12 cellular contexts compared by ENCODE assay signal in genomic region chr22:37631448-37632173, GRCh38. TPM values are rescaled to one million over a fixed set of nuclear protein-coding genes. Genes with fewer than 3 reads are reported as not detected.
DNase-seq lines count a peak whose midpoint lies in the region; ATAC-seq, FAIRE-seq and TF ChIP-seq lines count a peak whose summit lies in the region.
"Had no signal": no experiment of that assay in that cellular context is flagged by ENCODE, and none has a peak within 500 bp of the region (broad histone marks: within the 10 kb centered on the region; RNA-seq: fewer than 3 reads in every experiment).

No MANE protein-coding gene starts in this region.

- no peaks in the 10 kb centered on the region for H3K36me3 Mint-ChIP-seq in GM23338 (ENCODE audit: low read depth)
- no peaks in the 10 kb centered on the region for H3K36me3 Mint-ChIP-seq in naive thymus-derived CD8-positive, alpha-beta T cell

- peak overlapping the region; percentile 87 to 99 (median 95) for H3K4me2 ChIP-seq in BLaER1 treated with 17β-estradiol and CSF1 and Interleukin-3, amounts not matched to agents 10 nM and 100 nM
- no peak overlapping the region for H3K4me2 ChIP-seq in GM23338

- ATAC-seq in GM23338, result no peak
- peak in 1 of 2 donors; percentile 21 for ATAC-seq in naive thymus-derived CD8-positive, alpha-beta T cell
- ATAC-seq in GM21825 (IDR thresholded peaks at IDR 0.05; ENCODE audit: unreplicated experiment), result no peak

- no peak for FAIRE-seq in GM19239 (lab: Jason Lieb, UNC)
- FAIRE-seq: keratinocyte had no signal

- no peaks in the 10 kb centered on the region; a peak in 2 of 22 replicates for H4K20me1 ChIP-seq in BLaER1 treated with 17β-estradiol and CSF1 and Interleukin-3, amounts not matched to agents 10 nM and 100 nM
- H4K20me1 ChIP-seq in GM23338 (replicated peaks; ENCODE audit: insufficient read depth), result no peaks in the 10 kb centered on the region; the same call in 1 of the 2 replicates

- H2AFZ ChIP-seq in GM23338, result no peak overlapping the region

- H3K9me2 ChIP-seq in GM23338 (ENCODE audit: insufficient read depth), result no peaks in the 10 kb centered on the region

- peaks cover 0 to 44% (median 34%) of the 10 kb centered on the region in 11 experiments; a peak in 17 of 22 replicates for H3K36me3 ChIP-seq in BLaER1 treated with 17β-estradiol and CSF1 and Interleukin-3, amounts not matched to agents 10 nM and 100 nM
- no peaks in the 10 kb centered on the region for H3K36me3 ChIP-seq in GM23338 (ENCODE audit: insufficient read depth)

- H3K27ac ChIP-seq in BLaER1 treated with 17β-estradiol and CSF1 and Interleukin-3, amounts not matched to agents 10 nM and 100 nM, result peak overlapping the region; percentile 78 to 97 (median 92); a peak in 21 of 22 replicates
- H3K27ac ChIP-seq in GM23338 (ENCODE audit: low read depth), result no peak overlapping the region
- H3K27ac ChIP-seq in angular gyrus (ENCODE audit: low read depth, low read length), result peak overlapping the region; percentile 94

- H3K9me3 Mint-ChIP-seq in GM23338, result no peaks in the 10 kb centered on the region
- no peaks in the 10 kb centered on the region for H3K9me3 Mint-ChIP-seq in naive thymus-derived CD8-positive, alpha-beta T cell

- peaks cover 99 to 100% (median 100%) of the 10 kb centered on the region in 10 experiments for H3K4me1 ChIP-seq in BLaER1 treated with 17β-estradiol and CSF1 and Interleukin-3, amounts not matched to agents 10 nM and 100 nM
- peaks cover 22% of the 10 kb centered on the region for H3K4me1 ChIP-seq in GM23338 (ENCODE audit: insufficient read depth)

- no peak overlapping the region for H3K27ac Mint-ChIP-seq in GM23338
- H3K27ac Mint-ChIP-seq in naive thymus-derived CD8-positive, alpha-beta T cell, result peak overlapping the region; percentile 86 to 97 (median 94)

- H3K4me3 ChIP-seq in BLaER1 treated with 17β-estradiol and CSF1 and Interleukin-3, amounts not matched to agents 10 nM and 100 nM, result peak overlapping the region in 1 of 10 experiments; percentile 21; a peak in 2 of 20 replicates
- no peak overlapping the region for H3K4me3 ChIP-seq in GM23338

- peaks cover 22% of the 10 kb centered on the region for H3K4me1 Mint-ChIP-seq in GM23338
- H3K4me1 Mint-ChIP-seq in naive thymus-derived CD8-positive, alpha-beta T cell, result peaks cover 40 to 85% (median 80%) of the 10 kb centered on the region in 4 donors

- DNase-seq in GM23338 (ENCODE audit: low spot score), result no peak
- peak in 3 of 10 donors; percentile 17 to 29 (median 28) for DNase-seq in naive thymus-derived CD8-positive, alpha-beta T cell
- no peak for DNase-seq in iPS-NIHi11 (ENCODE audit: low spot score)
- no peak for DNase-seq in midbrain (lab: John Stamatoyannopoulos, UW)
- no peak for DNase-seq in GM19239 (ENCODE audit: insufficient read length, low spot score)
- DNase-seq: NCI-H446, nucleus accumbens, RPMI8226 had no signal

- H3K27me3 ChIP-seq in BLaER1 treated with 17β-estradiol and CSF1 and Interleukin-3, amounts not matched to agents 10 nM and 100 nM, result no peaks in the 10 kb centered on the region
- H3K27me3 ChIP-seq in GM23338 (ENCODE audit: insufficient read depth), result no peaks in the 10 kb centered on the region

- H3K9me3 ChIP-seq in BLaER1 treated with 17β-estradiol and CSF1 and Interleukin-3, amounts not matched to agents 10 nM and 100 nM (replicated peaks in 1 of 11), result no peaks in the 10 kb centered on the region

- H3K79me2 ChIP-seq in GM23338 (replicated peaks; ENCODE audit: insufficient read depth), result no peaks in the 10 kb centered on the region

- no peak overlapping the region for H3K4me3 Mint-ChIP-seq in GM23338
- H3K4me3 Mint-ChIP-seq in naive thymus-derived CD8-positive, alpha-beta T cell, result peak overlapping the region in 9 of 10 donors; percentile 48 to 89 (median 76)

- peak overlapping the region; percentile 73 to 91 (median 87); a peak in 20 of 22 replicates for H3K9ac ChIP-seq in BLaER1 treated with 17β-estradiol and CSF1 and Interleukin-3, amounts not matched to agents 10 nM and 100 nM

- POLR2A ChIA-PET in naive thymus-derived CD8-positive, alpha-beta T cell (lab: Charles Lee), result interaction anchor here (0.9 to 66.7 kb wide), 4 partner anchors 2 to 213 kb away, joined by 3 to 2283 read pairs (median 1146); partner anchors contain the start of genes ANKRD54, GGA1, LGALS1 and LGALS2

- no peak for TF ChIP-seq CTCF in GM23338 (conservative IDR thresholded peaks at IDR 0.05; ENCODE audit: low read depth in 2 of 2)

- H3K27me3 Mint-ChIP-seq in GM23338 (ENCODE audit: insufficient read depth, low read depth, poor library complexity), result peaks cover 12% of the 10 kb centered on the region
- no peaks in the 10 kb centered on the region for H3K27me3 Mint-ChIP-seq in naive thymus-derived CD8-positive, alpha-beta T cell

- H3F3A ChIP-seq in GM23338 (replicated peaks; ENCODE audit: low read depth), result peaks cover 16% of the 10 kb centered on the region

TF ChIP-seq in GM23338, 12 proteins besides CTCF, POLR2A, EP300 and RAD21:
- TF ChIP-seq POLR2AphosphoS5 (IDR thresholded peaks at IDR 0.05; ENCODE audit: low read depth) (0 out of 2 replicates have a peak, but pooled peaks have one; percentile 4), JUNB (IDR thresholded peaks at IDR 0.05; ENCODE audit: unreplicated experiment) (no peak)
TF ChIP-seq in GM23338: peak in this region for 1.

RNA-seq across cellular contexts. Expression of gene SH3BP1, which starts 7.9 kb away (rescaled TPM):
- total RNA-seq in GM23338 (2014; rRNA removed; shearing (Covaris generic)), result 46.7 and 50.4 TPM in 2 replicates
- 9.5 and 10.9 TPM in 2 replicates for polyA plus RNA-seq in GM23338 (2016; fragmentation: Nextera tagmentation; extraction: Ambion mirVana)
- 10 to 100 TPM; 77.9 to 79.0 TPM for total RNA-seq in naive thymus-derived CD8-positive, alpha-beta T cell
- 10 to 100 TPM; 16.9 to 26.5 (median 25.6) TPM for polyA plus RNA-seq in naive thymus-derived CD8-positive, alpha-beta T cell

RNA-seq across cellular contexts. Expression of gene GGA1, which starts 23.0 kb away (rescaled TPM):
- 53.7 and 57.1 TPM in 2 replicates for total RNA-seq in GM23338 (2014; rRNA removed; shearing (Covaris generic))
- 33.1 and 36.9 TPM in 2 replicates for polyA plus RNA-seq in GM23338 (2016; fragmentation: Nextera tagmentation; extraction: Ambion mirVana)
- 100 to 1,000 TPM; 103 to 110 TPM for total RNA-seq in naive thymus-derived CD8-positive, alpha-beta T cell
- polyA plus RNA-seq in naive thymus-derived CD8-positive, alpha-beta T cell, result 10 to 100 TPM; 20.3 to 24.5 (median 22.6) TPM

RNA-seq across cellular contexts. Expression of gene PDXP, which starts 26.9 kb away (rescaled TPM):
- total RNA-seq in GM23338 (2014; rRNA removed; shearing (Covaris generic)), result 44.2 and 55.6 TPM in 2 replicates
- 15.0 and 18.5 TPM in 2 replicates for polyA plus RNA-seq in GM23338 (2016; fragmentation: Nextera tagmentation; extraction: Ambion mirVana)
- 1 to 10 TPM; 4.3 to 5.9 TPM for total RNA-seq in naive thymus-derived CD8-positive, alpha-beta T cell
- 1 to 10 TPM; 1.7 to 9.6 (median 5.8) TPM for polyA plus RNA-seq in naive thymus-derived CD8-positive, alpha-beta T cell

RNA-seq across cellular contexts. Expression of gene LGALS1, which starts 43.8 kb away (rescaled TPM):
- 31.2 and 58.7 TPM in 2 replicates for total RNA-seq in GM23338 (2014; rRNA removed; shearing (Covaris generic))
- 62.5 and 72.6 TPM in 2 replicates for polyA plus RNA-seq in GM23338 (2016; fragmentation: Nextera tagmentation; extraction: Ambion mirVana)
- 10 to 100 TPM; 14.3 to 16.8 TPM for total RNA-seq in naive thymus-derived CD8-positive, alpha-beta T cell
- polyA plus RNA-seq in naive thymus-derived CD8-positive, alpha-beta T cell, result 100 to 1,000 TPM in 1 of 3 donors, 10 to 100 TPM in 2; 19.6 to 122 (median 34.8) TPM

RNA-seq across cellular contexts. Expression of gene LGALS2, which starts 51.7 kb away (rescaled TPM):
- not detected in 2 replicates for total RNA-seq in GM23338 (2014; rRNA removed; shearing (Covaris generic))
- polyA plus RNA-seq in GM23338 (2016; fragmentation: Nextera tagmentation; extraction: Ambion mirVana), result not detected in 2 replicates
- not detected for total RNA-seq in naive thymus-derived CD8-positive, alpha-beta T cell
- polyA plus RNA-seq in naive thymus-derived CD8-positive, alpha-beta T cell, result not detected
- polyA plus RNA-seq: keratinocyte had no signal
